3 cellular contexts compared by ENCODE assay signal in genomic region chr19:35872180-35872579, GRCh38.
TF ChIP-seq lines count a peak whose summit lies in the region.

No MANE protein-coding gene starts in this region.

TF ChIP-seq in HepG2, 621 proteins besides CTCF, POLR2A, EP300 and RAD21:
- TF ChIP-seq BCL6 (CRISPR knock-in tag; IDR thresholded peaks at IDR 0.05) (peak; percentile 72), ZNF143 (CRISPR knock-in tag; IDR thresholded peaks at IDR 0.05) (peak; percentile 83), HCFC1 (IDR thresholded peaks at IDR 0.05; ENCODE audit: low read depth, low read length) (peak; percentile 13; the same call in 1 of the 2 replicates), ZBTB46 (CRISPR knock-in tag; IDR thresholded peaks at IDR 0.05; ENCODE audit: borderline replicate concordance) (no peak), THAP11 (CRISPR knock-in tag; IDR thresholded peaks at IDR 0.05) (peak; percentile 89)
TF ChIP-seq in HepG2: peak in this region for 4.

TF ChIP-seq in HEK293, 187 proteins besides CTCF, POLR2A, EP300 and RAD21:
- TF ChIP-seq, protein P1, sequence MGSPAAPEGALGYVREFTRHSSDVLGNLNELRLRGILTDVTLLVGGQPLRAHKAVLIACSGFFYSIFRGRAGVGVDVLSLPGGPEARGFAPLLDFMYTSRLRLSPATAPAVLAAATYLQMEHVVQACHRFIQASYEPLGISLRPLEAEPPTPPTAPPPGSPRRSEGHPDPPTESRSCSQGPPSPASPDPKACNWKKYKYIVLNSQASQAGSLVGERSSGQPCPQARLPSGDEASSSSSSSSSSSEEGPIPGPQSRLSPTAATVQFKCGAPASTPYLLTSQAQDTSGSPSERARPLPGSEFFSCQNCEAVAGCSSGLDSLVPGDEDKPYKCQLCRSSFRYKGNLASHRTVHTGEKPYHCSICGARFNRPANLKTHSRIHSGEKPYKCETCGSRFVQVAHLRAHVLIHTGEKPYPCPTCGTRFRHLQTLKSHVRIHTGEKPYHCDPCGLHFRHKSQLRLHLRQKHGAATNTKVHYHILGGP (tag by site-specific recombination; IDR thresholded peaks at IDR 0.05) = peak; percentile 94
- TF ChIP-seq PATZ1 (tag by site-specific recombination; IDR thresholded peaks at IDR 0.05) = 0 out of 2 replicates have a peak, but pooled peaks have one; percentile 32
- peak; percentile 90 for TF ChIP-seq ZNF76 (tag by site-specific recombination; IDR thresholded peaks at IDR 0.05; ENCODE audit: borderline replicate concordance, low read depth)
- TF ChIP-seq ZNF529 (tag by site-specific recombination; IDR thresholded peaks at IDR 0.05; ENCODE audit: insufficient replicate concordance) = no peak
- peak; percentile 32; the same call in 1 of the 2 replicates for TF ChIP-seq ZNF335 (tag by site-specific recombination; conservative IDR thresholded peaks at IDR 0.05)

TF ChIP-seq in WTC11, 78 proteins besides CTCF, POLR2A, EP300 and RAD21:
- TF ChIP-seq, protein P2, sequence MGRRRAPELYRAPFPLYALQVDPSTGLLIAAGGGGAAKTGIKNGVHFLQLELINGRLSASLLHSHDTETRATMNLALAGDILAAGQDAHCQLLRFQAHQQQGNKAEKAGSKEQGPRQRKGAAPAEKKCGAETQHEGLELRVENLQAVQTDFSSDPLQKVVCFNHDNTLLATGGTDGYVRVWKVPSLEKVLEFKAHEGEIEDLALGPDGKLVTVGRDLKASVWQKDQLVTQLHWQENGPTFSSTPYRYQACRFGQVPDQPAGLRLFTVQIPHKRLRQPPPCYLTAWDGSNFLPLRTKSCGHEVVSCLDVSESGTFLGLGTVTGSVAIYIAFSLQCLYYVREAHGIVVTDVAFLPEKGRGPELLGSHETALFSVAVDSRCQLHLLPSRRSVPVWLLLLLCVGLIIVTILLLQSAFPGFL (CRISPR knock-in tag; IDR thresholded peaks at IDR 0.05; ENCODE audit: borderline replicate concordance) = no peak
- TF ChIP-seq RORB (CRISPR knock-in tag; IDR thresholded peaks at IDR 0.05) (no peak), ZBTB21 (CRISPR knock-in tag; IDR thresholded peaks at IDR 0.05; ENCODE audit: borderline replicate concordance) (no peak), JAZF1 (CRISPR knock-in tag; IDR thresholded peaks at IDR 0.05) (no peak), NR3C1 (CRISPR knock-in tag; conservative IDR thresholded peaks at IDR 0.05; ENCODE audit: low read depth) (no peak), ZBTB43 (CRISPR knock-in tag; IDR thresholded peaks at IDR 0.05) (no peak)
- TF ChIP-seq, protein P3, sequence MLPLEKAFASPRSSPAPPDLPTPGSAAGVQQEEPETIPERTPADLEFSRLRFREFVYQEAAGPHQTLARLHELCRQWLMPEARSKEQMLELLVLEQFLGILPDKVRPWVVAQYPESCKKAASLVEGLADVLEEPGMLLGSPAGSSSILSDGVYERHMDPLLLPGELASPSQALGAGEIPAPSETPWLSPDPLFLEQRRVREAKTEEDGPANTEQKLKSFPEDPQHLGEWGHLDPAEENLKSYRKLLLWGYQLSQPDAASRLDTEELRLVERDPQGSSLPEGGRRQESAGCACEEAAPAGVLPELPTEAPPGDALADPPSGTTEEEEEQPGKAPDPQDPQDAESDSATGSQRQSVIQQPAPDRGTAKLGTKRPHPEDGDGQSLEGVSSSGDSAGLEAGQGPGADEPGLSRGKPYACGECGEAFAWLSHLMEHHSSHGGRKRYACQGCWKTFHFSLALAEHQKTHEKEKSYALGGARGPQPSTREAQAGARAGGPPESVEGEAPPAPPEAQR (CRISPR knock-in tag; IDR thresholded peaks at IDR 0.05) = no peak
- TF ChIP-seq, protein P4, sequence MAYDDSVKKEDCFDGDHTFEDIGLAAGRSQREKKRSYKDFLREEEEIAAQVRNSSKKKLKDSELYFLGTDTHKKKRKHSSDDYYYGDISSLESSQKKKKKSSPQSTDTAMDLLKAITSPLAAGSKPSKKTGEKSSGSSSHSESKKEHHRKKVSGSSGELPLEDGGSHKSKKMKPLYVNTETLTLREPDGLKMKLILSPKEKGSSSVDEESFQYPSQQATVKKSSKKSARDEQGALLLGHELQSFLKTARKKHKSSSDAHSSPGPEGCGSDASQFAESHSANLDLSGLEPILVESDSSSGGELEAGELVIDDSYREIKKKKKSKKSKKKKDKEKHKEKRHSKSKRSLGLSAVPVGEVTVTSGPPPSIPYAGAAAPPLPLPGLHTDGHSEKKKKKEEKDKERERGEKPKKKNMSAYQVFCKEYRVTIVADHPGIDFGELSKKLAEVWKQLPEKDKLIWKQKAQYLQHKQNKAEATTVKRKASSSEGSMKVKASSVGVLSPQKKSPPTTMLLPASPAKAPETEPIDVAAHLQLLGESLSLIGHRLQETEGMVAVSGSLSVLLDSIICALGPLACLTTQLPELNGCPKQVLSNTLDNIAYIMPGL (CRISPR knock-in tag; IDR thresholded peaks at IDR 0.05) = no peak
- TF ChIP-seq, protein P5, sequence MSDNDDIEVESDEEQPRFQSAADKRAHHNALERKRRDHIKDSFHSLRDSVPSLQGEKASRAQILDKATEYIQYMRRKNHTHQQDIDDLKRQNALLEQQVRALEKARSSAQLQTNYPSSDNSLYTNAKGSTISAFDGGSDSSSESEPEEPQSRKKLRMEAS (CRISPR knock-in tag; IDR thresholded peaks at IDR 0.05) = no peak
